Comparison of ENCODE assay signal across 8 cellular contexts in genomic region chr9:94726495-94727191, GRCh38. TPM values are rescaled to one million over a fixed set of nuclear protein-coding genes. Genes with fewer than 3 reads are reported as not detected.
DNase-seq lines count a peak whose midpoint lies in the region; ATAC-seq and TF ChIP-seq lines count a peak whose summit lies in the region.

Gene AOPEP (plus strand): TSS chr9:94726699. CDS start chr9:94759784, 33,085 bp downstream.

- H3K4me3 Mint-ChIP-seq in activated naive CD4-positive, alpha-beta T cell treated with anti-CD3 and anti-CD28 coated beads, Interleukin-2, amount 50 U/mL, for 24 hours, result peak within 1 kb of the TSS; percentile 95

- H3K4me1 ChIP-seq in SK-N-SH (ENCODE audit: control insufficient read depth in 1 of 2, insufficient read depth in 2 of 2, low read depth in 1 of 2, low read length in 1 of 2) (peaks cover 5 to 6% of the 10 kb centered on the region in 2 experiments; a peak in 2 of 4 replicates), suprapubic skin (peaks cover 18% of the 10 kb centered on the region)

- peaks cover 2% of the 10 kb centered on the region for H3K27me3 Mint-ChIP-seq in activated naive CD4-positive, alpha-beta T cell treated with anti-CD3 and anti-CD28 coated beads, Interleukin-2, amount 50 U/mL, for 24 hours

- no peaks in the 10 kb centered on the region for H3K9me2 ChIP-seq in SK-N-SH

- peaks cover 12% of the 10 kb centered on the region for H3F3A ChIP-seq in SK-N-SH (replicated peaks; ENCODE audit: insufficient read depth)

- H3K27ac Mint-ChIP-seq in activated naive CD4-positive, alpha-beta T cell treated with anti-CD3 and anti-CD28 coated beads, Interleukin-2, amount 50 U/mL, for 24 hours, result peak within 1 kb of the TSS; percentile 97

- under 1% methylated on average over 18 of the region's 52 CpGs for WGBS in SK-N-SH (ENCODE audit: low lambda C conversion rate)
- WGBS in suprapubic skin, result under 1% methylated on average over 47 of the region's 52 CpGs

- POLR2A ChIA-PET in SK-N-SH (lab: Yijun Ruan, JAX), result interaction anchor here (1.4 kb wide), 1 partner anchor 21 kb away, joined by 9 read pairs; no protein-coding TSS in a partner anchor

- TF ChIP-seq CTCF in SK-N-SH (IDR thresholded peaks at IDR 0.05) (no peak), suprapubic skin (IDR thresholded peaks at IDR 0.05) (no peak)

- peaks cover 23% of the 10 kb centered on the region for H3K4me1 Mint-ChIP-seq in activated naive CD4-positive, alpha-beta T cell treated with anti-CD3 and anti-CD28 coated beads, Interleukin-2, amount 50 U/mL, for 24 hours

- TF ChIP-seq RAD21 in SK-N-SH (IDR thresholded peaks at IDR 0.05; ENCODE audit: low read length), result no peak; the same call in 1 of the 2 replicates

- ATAC-seq in HG02571 (IDR thresholded peaks at IDR 0.05; ENCODE audit: unreplicated experiment), result peak; percentile 96

- no peaks in the 10 kb centered on the region for H3K9me3 Mint-ChIP-seq in activated naive CD4-positive, alpha-beta T cell treated with anti-CD3 and anti-CD28 coated beads, Interleukin-2, amount 50 U/mL, for 24 hours

- H3K79me2 ChIP-seq in SK-N-SH (ENCODE audit: insufficient read depth), result peaks cover 30% of the 10 kb centered on the region

- peak within 1 kb of the TSS; percentile 88 for H3K4me2 ChIP-seq in SK-N-SH

- no peaks in the 10 kb centered on the region for H4K20me1 ChIP-seq in SK-N-SH (ENCODE audit: insufficient read depth)

- no peaks in the 10 kb centered on the region for H3K27me3 ChIP-seq in SK-N-SH (ENCODE audit: insufficient read depth)
- no peaks in the 10 kb centered on the region for H3K27me3 ChIP-seq in suprapubic skin

- peak within 1 kb of the TSS; percentile 86 for H3K9ac ChIP-seq in SK-N-SH

- DNase-seq in GM04504 (ENCODE audit: low read depth) (peak; percentile 87), NCI-H1048 (lab: John Stamatoyannopoulos, UW) (peak; percentile 92), SK-N-SH (peak; percentile 99), globus pallidus (ENCODE audit: low spot score) (peak; percentile 94), nucleus accumbens (lab: John Stamatoyannopoulos, UW) (peak; percentile 52 to 99 (median 92)), suprapubic skin (ENCODE audit: low spot score in 2 of 2) (peak; percentile 99)

- TF ChIP-seq POLR2A in suprapubic skin (IDR thresholded peaks at IDR 0.05), result peak in 1 of 2 donors; percentile 61

- H3K36me3 ChIP-seq in SK-N-SH (replicated peaks in 1 of 2; ENCODE audit: control insufficient read depth in 1 of 2, insufficient read depth in 2 of 2, low read length in 1 of 2) (no peaks in the 10 kb centered on the region), suprapubic skin (no peaks in the 10 kb centered on the region)

- TF ChIP-seq EP300 in SK-N-SH (IDR thresholded peaks at IDR 0.05; ENCODE audit: borderline replicate concordance in 1 of 2, low read depth in 1 of 2, low read length in 1 of 2) (no peak), suprapubic skin (IDR thresholded peaks at IDR 0.05) (no peak)

- CTCF ChIA-PET in SK-N-SH (lab: Yijun Ruan, JAX), result interaction anchor here (0.9 to 1.3 kb wide), 2 partner anchors 10 to 45 kb away, joined by 3 to 4 read pairs; no protein-coding TSS in a partner anchor

- H3K4me3 ChIP-seq in SK-N-SH (ENCODE audit: low read depth in 2 of 2, low read length in 1 of 2) (peak within 1 kb of the TSS; percentile 75 to 91), suprapubic skin (peak within 1 kb of the TSS; percentile 97)

- no peaks in the 10 kb centered on the region for H3K36me3 Mint-ChIP-seq in activated naive CD4-positive, alpha-beta T cell treated with anti-CD3 and anti-CD28 coated beads, Interleukin-2, amount 50 U/mL, for 24 hours

- no peaks in the 10 kb centered on the region for H3K9me3 ChIP-seq in SK-N-SH
- H3K9me3 ChIP-seq in suprapubic skin, result no peaks in the 10 kb centered on the region

- H3K27ac ChIP-seq in SK-N-SH (ENCODE audit: low read depth in 2 of 2, low read length in 1 of 2) (peak within 1 kb of the TSS; percentile 60 to 82), suprapubic skin (peak within 1 kb of the TSS; percentile 88)

- peak within 1 kb of the TSS; percentile 96 for H2AFZ ChIP-seq in SK-N-SH (ENCODE audit: low read depth)

TF ChIP-seq in SK-N-SH, 30 proteins besides CTCF, POLR2A, EP300 and RAD21 (continues in another document):
- TF ChIP-seq TAF1 (IDR thresholded peaks at IDR 0.05; ENCODE audit: borderline replicate concordance, low read depth, low read length), result no peak; the same call in 1 of the 2 replicates
- no peak for TF ChIP-seq FOXJ3 (CRISPR knock-in tag; IDR thresholded peaks at IDR 0.05)
- no peak for TF ChIP-seq NFIC (IDR thresholded peaks at IDR 0.05; ENCODE audit: borderline replicate concordance)
- peak; percentile 97 for TF ChIP-seq MXI1 (IDR thresholded peaks at IDR 0.05; ENCODE audit: low read depth, low read length)
- no peak for TF ChIP-seq ZBTB33 (IDR thresholded peaks at IDR 0.05; ENCODE audit: borderline replicate concordance, low read depth)
- no peak for TF ChIP-seq GATA2 (CRISPR knock-in tag; IDR thresholded peaks at IDR 0.05)
- no peak for TF ChIP-seq TEAD4 (IDR thresholded peaks at IDR 0.05; ENCODE audit: borderline replicate concordance, insufficient read depth)
- no peak for TF ChIP-seq EZH2phosphoT487 (IDR thresholded peaks at IDR 0.05; ENCODE audit: borderline replicate concordance, low read depth)
- TF ChIP-seq IRF3 (IDR thresholded peaks at IDR 0.05; ENCODE audit: low read depth, low read length), result no peak
- TF ChIP-seq CHD2 (IDR thresholded peaks at IDR 0.05; ENCODE audit: low read length, partially characterized antibody), result peak; percentile 37
- no peak for TF ChIP-seq FOXM1 (IDR thresholded peaks at IDR 0.05; ENCODE audit: low read depth)
- TF ChIP-seq REST (IDR thresholded peaks at IDR 0.05; ENCODE audit: low read depth, low read length), result no peak
- peak; percentile 87 for TF ChIP-seq POLR2AphosphoS5 (IDR thresholded peaks at IDR 0.05; ENCODE audit: low read depth, low read length)
- TF ChIP-seq RXRA (IDR thresholded peaks at IDR 0.05; ENCODE audit: borderline replicate concordance, low read depth), result peak; percentile 60; the same call in 1 of the 2 replicates
- TF ChIP-seq RCOR1 (IDR thresholded peaks at IDR 0.05; ENCODE audit: low read length), result no peak; the same call in 1 of the 2 replicates
- peak; percentile 64 for TF ChIP-seq GABPA (IDR thresholded peaks at IDR 0.05; ENCODE audit: low read depth)
- peak; percentile 23; the same call in 1 of the 2 replicates for TF ChIP-seq FOSL2 (IDR thresholded peaks at IDR 0.05; ENCODE audit: borderline replicate concordance, low read depth)
- TF ChIP-seq ELF1 (IDR thresholded peaks at IDR 0.05), result peak; percentile 93

RNA-seq across cellular contexts. Expression of gene AOPEP, which starts in this region (rescaled TPM):
- 53.0 and 54.6 TPM in 2 replicates for polyA plus RNA-seq in SK-N-SH (2012; rRNA removed)
- 44.6 and 47.2 TPM in 2 replicates for polyA plus RNA-seq in SK-N-SH (2012; cell fraction: cytosol; rRNA removed)
- polyA plus RNA-seq in SK-N-SH (2012; cell fraction: nucleus; rRNA removed), result 105 and 122 TPM in 2 replicates
- total RNA-seq in suprapubic skin, result 100 to 1,000 TPM; 149 to 306 (median 193) TPM

Comparison
In these comparisons a context has a peak if more than half of its experiments do, and no peak if none do; other contexts are left out.
1. Peak in every context shown above with its lines: DNase-seq, ATAC-seq, H3K4me3 ChIP-seq and H3K27ac ChIP-seq.